Comparison of ENCODE assay signal across 8 cellular contexts in the genomic region with DNA sequence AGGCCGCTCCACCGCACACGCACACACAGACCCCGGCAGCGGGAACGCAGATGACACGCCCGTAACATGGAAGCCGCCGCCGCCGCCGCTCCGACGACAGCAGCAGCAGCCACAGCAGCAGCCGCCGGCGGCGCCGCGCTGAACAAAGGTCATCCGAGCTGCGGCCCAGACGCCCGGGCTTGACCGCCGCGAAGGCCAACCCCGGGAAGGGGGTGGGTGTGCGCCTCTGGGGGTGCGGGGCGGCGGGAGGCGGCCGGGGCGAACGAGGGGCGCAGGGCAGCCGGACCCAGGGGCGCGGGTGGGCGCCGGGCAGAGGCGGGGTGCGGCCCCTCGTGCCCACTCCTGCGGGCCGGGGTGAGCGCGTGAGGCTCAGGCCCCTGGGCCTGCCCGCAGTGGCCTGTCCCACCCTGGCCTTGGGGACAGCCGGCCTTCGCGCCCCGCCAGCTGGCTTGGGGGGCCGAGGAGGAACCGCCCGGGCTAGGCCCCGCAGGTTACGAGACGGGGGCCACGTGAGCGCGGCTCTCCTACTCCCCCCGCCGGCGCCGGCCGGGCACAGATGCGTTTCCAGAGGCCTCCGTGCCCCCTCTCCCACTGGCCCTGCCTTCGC. TPM values are rescaled to one million over a fixed set of nuclear protein-coding genes. Genes with fewer than 3 reads are reported as not detected.
DNase-seq lines count a peak whose midpoint lies in the region; ATAC-seq and TF ChIP-seq lines count a peak whose summit lies in the region.

No MANE protein-coding gene starts in this region.

- peaks cover 8% of the 10 kb centered on the region for H3K4me1 ChIP-seq in CD4-positive, alpha-beta memory T cell (ENCODE audit: insufficient read depth, low read length)
- H3K4me1 ChIP-seq in SJSA1 (replicated peaks) (peaks cover 76% of the 10 kb centered on the region), breast epithelium (peaks cover 5 to 18% of the 10 kb centered on the region in 2 donors)

- H3K4me1 Mint-ChIP-seq in CD4-positive, alpha-beta memory T cell = peaks cover 9 to 34% (median 15%) of the 10 kb centered on the region in 4 donors

- no peak for TF ChIP-seq POLR2A in breast epithelium (IDR thresholded peaks at IDR 0.05)

- no peaks in the 10 kb centered on the region for H3K36me3 ChIP-seq in CD4-positive, alpha-beta memory T cell (ENCODE audit: insufficient read depth, low read length)
- H3K36me3 ChIP-seq in SJSA1 = peaks cover 37% of the 10 kb centered on the region
- H3K36me3 ChIP-seq in breast epithelium = no peaks in the 10 kb centered on the region

- intact Hi-C loops in CD4-positive, alpha-beta memory T cell (cut with micrococcal nuclease) = no loop called here
- intact Hi-C loops in breast epithelium (cut with DNase I; ENCODE audit: low total_unique reads) = no loop called here

- peaks cover 34 to 39% of the 10 kb centered on the region in 2 donors for H3K27me3 Mint-ChIP-seq in CD4-positive, alpha-beta memory T cell

- H3K27ac Mint-ChIP-seq in CD4-positive, alpha-beta memory T cell = peak overlapping the region in 1 of 7 donors; percentile 84

- no peak overlapping the region for H3K27ac ChIP-seq in CD4-positive, alpha-beta memory T cell (ENCODE audit: low read depth, low read length)
- H3K27ac ChIP-seq in SJSA1 = peak overlapping the region; percentile 96
- H3K27ac ChIP-seq in breast epithelium = peak overlapping the region; percentile 98

- no peak overlapping the region for H3K4me3 ChIP-seq in CD4-positive, alpha-beta memory T cell (ENCODE audit: low read length in 2 of 2)
- H3K4me3 ChIP-seq in SJSA1 (peak overlapping the region; percentile 52), breast epithelium (peak overlapping the region; percentile 47 to 79 (median 58))

- DNase-seq in CD4-positive, alpha-beta memory T cell = peak; percentile 23 to 56 (median 27)
- peak; percentile 39 to 54 for DNase-seq in SJSA1 (ENCODE audit: low read depth in 1 of 2, low spot score in 2 of 2)
- DNase-seq in breast epithelium (ENCODE audit: low spot score in 2 of 2) = no peak
- peak; percentile 73 for DNase-seq in islet precursor cell
- DNase-seq in stimulated activated CD4-positive, alpha-beta T cell treated with anti-CD3 and anti-CD28 coated beads, Interleukin-12 subunit alpha, Interleukin-12 subunit beta, amount 100 ng/mL, for 4 hours = peak; percentile 33
- no peak for DNase-seq in GOT3 (lab: John Stamatoyannopoulos, UW)

- ATAC-seq in GM21786 (IDR thresholded peaks at IDR 0.05; ENCODE audit: unreplicated experiment) (peak; percentile 60), GM21390 (IDR thresholded peaks at IDR 0.05; ENCODE audit: unreplicated experiment) (no peak)

- H3K27me3 ChIP-seq in CD4-positive, alpha-beta memory T cell (ENCODE audit: insufficient read depth, low read length) = peaks cover 9% of the 10 kb centered on the region
- H3K27me3 ChIP-seq in SJSA1 (replicated peaks) (no peaks in the 10 kb centered on the region), breast epithelium (no peaks in the 10 kb centered on the region)

- H3K9me3 Mint-ChIP-seq in CD4-positive, alpha-beta memory T cell = peaks cover 0 to 5% (median 0%) of the 10 kb centered on the region in 8 donors

- CTCF ChIA-PET in CD4-positive, alpha-beta memory T cell (lab: Charles Lee; ENCODE audit: partially characterized antibody) = no interaction called here

- peak overlapping the region in 7 of 8 donors; percentile 3 to 69 (median 51) for H3K4me3 Mint-ChIP-seq in CD4-positive, alpha-beta memory T cell

- H3K36me3 Mint-ChIP-seq in CD4-positive, alpha-beta memory T cell = peaks cover 4 to 9% of the 10 kb centered on the region in 2 donors

- POLR2A ChIA-PET in CD4-positive, alpha-beta memory T cell (lab: Charles Lee; ENCODE audit: partially characterized antibody) = no interaction called here

- H3K9me3 ChIP-seq in CD4-positive, alpha-beta memory T cell (ENCODE audit: control insufficient read depth in 1 of 2, low read length in 2 of 2) = no peaks in the 10 kb centered on the region
- no peaks in the 10 kb centered on the region for H3K9me3 ChIP-seq in SJSA1 (replicated peaks)
- H3K9me3 ChIP-seq in breast epithelium = no peaks in the 10 kb centered on the region

- no peak for TF ChIP-seq CTCF in breast epithelium (IDR thresholded peaks at IDR 0.05)

RNA-seq across cellular contexts. Expression of a gene that starts 1.0 kb away (rescaled TPM):
- 1 to 10 TPM; 7.8 to 9.2 TPM for total RNA-seq in CD4-positive, alpha-beta memory T cell
- polyA plus RNA-seq in CD4-positive, alpha-beta memory T cell = 1 to 10 TPM in 1 of 2 donors, not detected in 1; 1.1 TPM
- 31.1 and 52.6 TPM in 2 replicates for total RNA-seq in SJSA1 (2014; rRNA removed; shearing (Covaris generic))
- total RNA-seq in breast epithelium = 10 to 100 TPM; 55.5 to 71.7 (median 62.3) TPM

Comparison
In these comparisons a context has a peak if more than half of its experiments do, and no peak if none do; other contexts are left out.
1. DNase-seq: peak in CD4-positive, alpha-beta memory T cell (5 of 5), SJSA1 (2 of 2), islet precursor cell (single experiment) and stimulated activated CD4-positive, alpha-beta T cell treated with anti-CD3 and anti-CD28 coated beads, Interleukin-12 subunit alpha, Interleukin-12 subunit beta, amount 100 ng/mL, for 4 hours (single experiment); none in breast epithelium (0 of 2) and GOT3 (single experiment).
2. H3K4me3 ChIP-seq: peak in SJSA1 (single experiment) and breast epithelium (3 of 3); none in CD4-positive, alpha-beta memory T cell (0 of 2).